In the genomic region with DNA sequence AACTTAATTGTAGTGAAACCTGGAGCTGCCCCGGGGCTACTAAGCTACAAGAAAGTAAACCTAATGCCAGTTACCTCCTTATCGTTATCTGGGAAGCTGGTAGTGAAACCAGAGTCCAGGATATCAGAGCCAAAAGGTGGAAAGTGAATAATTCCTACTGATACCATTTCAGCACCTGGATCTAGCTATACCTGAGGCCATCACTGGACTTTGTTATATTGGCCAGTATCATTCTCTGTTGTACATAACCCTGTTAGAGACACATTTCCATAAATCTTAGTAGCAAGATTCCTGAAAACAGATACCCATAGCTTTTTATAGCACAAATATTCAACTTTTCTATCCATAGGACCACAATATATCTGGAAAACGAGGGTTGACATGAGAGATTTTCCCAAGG, we compare ENCODE assay signal across 8 cellular contexts.
"Had no signal": no experiment of that assay in that cellular context is flagged by ENCODE, and none has a peak within 500 bp of the region (broad histone marks: within the 10 kb centered on the region; RNA-seq: fewer than 3 reads in every experiment).

No MANE protein-coding gene starts in this region.

- ATAC-seq: GM12878 had no signal

- DNase-seq: GDM1, GF-D8 had no signal

- H3K4me3 ChIP-seq: GM12878 had no signal

- FAIRE-seq: G401.6, GM12878, GM12891, GM12892, GM18507, GM19239 had no signal
